8 cellular contexts compared by ENCODE assay signal in genomic region chr2:42101641-42102605, GRCh38. TPM values are rescaled to one million over a fixed set of nuclear protein-coding genes. Genes with fewer than 3 reads are reported as not detected.
DNase-seq lines count a peak whose midpoint lies in the region; ATAC-seq and TF ChIP-seq lines count a peak whose summit lies in the region.

No MANE protein-coding gene starts in this region.

- TF ChIP-seq CTCF in brain (conservative IDR thresholded peaks at IDR 0.05) = no peak
- no peak for TF ChIP-seq CTCF in kidney epithelial cell (IDR thresholded peaks at IDR 0.05; ENCODE audit: insufficient read depth, low read length, poor library complexity, severe bottlenecking)

- H3K27me3 Mint-ChIP-seq in brain = peaks cover 14% of the 10 kb centered on the region

- no peaks in the 10 kb centered on the region for H3K36me3 Mint-ChIP-seq in brain

- peaks cover 6% of the 10 kb centered on the region for H3K4me1 Mint-ChIP-seq in brain

- H3K27me3 ChIP-seq in kidney epithelial cell (ENCODE audit: control insufficient read depth, insufficient read depth, low read length) = no peaks in the 10 kb centered on the region

- ATAC-seq in GM18858 (IDR thresholded peaks at IDR 0.05; ENCODE audit: unreplicated experiment) (peak; percentile 44), HG03039 (IDR thresholded peaks at IDR 0.05; ENCODE audit: unreplicated experiment) (peak; percentile 48)

- peak overlapping the region in 3 of 5 experiments; percentile 35 to 78 (median 69) for H3K27ac Mint-ChIP-seq in brain

- peaks cover 0 to 6% (median 2%) of the 10 kb centered on the region in 5 experiments for H3K9me3 Mint-ChIP-seq in brain

- DNase-seq in T-helper 22 cell (ENCODE audit: low read depth) (peak; percentile 95), kidney epithelial cell (ENCODE audit: low read depth) (peak; percentile 61), DMS79 treated with DMSO at 0.1 percent for 48 hours (lab: John Stamatoyannopoulos, UW) (no peak), SW 1271 (lab: John Stamatoyannopoulos, UW) (no peak)
- peak; percentile 82 to 84 for DNase-seq in stimulated activated CD4-positive, alpha-beta T cell treated with anti-CD3 and anti-CD28 coated beads, Interleukin-2, amount 100 ng/mL, for 24 hours

- H3K4me3 Mint-ChIP-seq in brain = peak overlapping the region in 2 of 5 experiments; percentile 9 to 61

- H3K36me3 ChIP-seq in kidney epithelial cell (ENCODE audit: control insufficient read depth, insufficient read depth, low read length) = no peaks in the 10 kb centered on the region

- H3K4me3 ChIP-seq in kidney epithelial cell (ENCODE audit: low read depth, low read length) = peak overlapping the region; percentile 10

RNA-seq across cellular contexts. Expression of gene PKDCC, which starts 54.1 kb away (rescaled TPM):
- polyA plus RNA-seq in brain (ENCODE audit: insufficient read depth, low read depth, low replicate concordance) = 4.1 TPM
- 6.6 and 8.5 TPM in 2 replicates for total RNA-seq in kidney epithelial cell

Comparison
In these comparisons a context has a peak if more than half of its experiments do, and no peak if none do; other contexts are left out.
1. DNase-seq: peak in T-helper 22 cell (single experiment), kidney epithelial cell (single experiment) and stimulated activated CD4-positive, alpha-beta T cell treated with anti-CD3 and anti-CD28 coated beads, Interleukin-2, amount 100 ng/mL, for 24 hours (2 of 2); none in DMS79 treated with DMSO at 0.1 percent for 48 hours (single experiment) and SW 1271 (0 of 2).